In genomic region chr3:186284661-186285060, GRCh38 we compare ENCODE assay signal across 9 cellular contexts.
"Had no signal": no experiment of that assay in that cellular context is flagged by ENCODE, and none has a peak within 500 bp of the region (broad histone marks: within the 10 kb centered on the region; RNA-seq: fewer than 3 reads in every experiment).

No MANE protein-coding gene starts in this region.

- H3K9me3 ChIP-seq: HAP-1 had no signal

- H3K27ac ChIP-seq: HL-60 had no signal

- H3K27ac Mint-ChIP-seq: IgD-negative memory B cell had no signal

- ATAC-seq: HCT116, HepG2 had no signal

- H3K4me1 ChIP-seq: HAP-1 had no signal

- H3K9me3 Mint-ChIP-seq: HFFc6, IgD-negative memory B cell had no signal

- H3K4me3 ChIP-seq: HAP-1 had no signal

- H3K27me3 Mint-ChIP-seq: IgD-negative memory B cell had no signal

- H3K36me3 ChIP-seq: HAP-1 had no signal

- H3K4me3 Mint-ChIP-seq: HFFc6 had no signal

- DNase-seq: GOT3, H7, HFFc6, KBM-7 had no signal
